Comparison of ENCODE assay signal across 10 cellular contexts in the genomic region with DNA sequence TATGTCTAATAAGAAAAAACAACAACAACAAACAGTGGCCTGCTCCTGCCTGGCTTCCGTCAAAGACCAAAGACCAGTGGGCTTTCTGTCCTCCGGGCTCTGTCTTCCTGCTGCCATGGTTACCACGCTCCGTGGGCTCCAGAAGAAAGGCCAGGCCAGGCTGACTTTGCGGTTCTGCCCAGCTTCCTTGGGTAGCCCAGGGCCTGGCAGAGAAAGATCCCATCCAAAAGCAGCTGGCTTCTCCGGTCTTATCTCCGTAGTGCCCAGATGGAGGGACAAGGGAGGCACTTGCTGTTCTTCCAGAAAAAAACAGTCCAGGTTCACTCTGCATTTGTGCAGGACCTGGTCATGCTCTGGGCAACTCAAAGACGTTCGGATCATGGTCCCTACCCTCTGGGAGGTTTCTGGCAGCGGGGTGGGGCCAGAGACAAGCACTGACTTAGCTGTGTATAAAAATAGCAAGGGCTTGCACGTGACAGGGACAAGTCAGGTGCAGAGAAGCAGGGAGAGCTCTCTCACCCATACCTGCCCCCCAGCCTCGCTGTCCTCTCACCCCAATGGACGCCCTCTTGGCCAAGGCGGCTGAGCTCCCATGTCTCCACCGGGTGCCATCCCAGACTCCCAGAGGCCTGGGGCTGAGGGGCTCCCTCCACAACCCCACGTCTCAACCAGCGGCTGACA.
A peak's percentile ranks its signal among the peaks of the same experiment; 100 is the strongest.
DNase-seq lines count a peak whose midpoint lies in the region; ATAC-seq and TF ChIP-seq lines count a peak whose summit lies in the region.
"Had no signal": no experiment of that assay in that cellular context is flagged by ENCODE, and none has a peak within 500 bp of the region (broad histone marks: within the 10 kb centered on the region; RNA-seq: fewer than 3 reads in every experiment).

No MANE protein-coding gene starts in this region.

- no peaks in the 10 kb centered on the region for H3K27me3 ChIP-seq in heart left ventricle
- H3K27me3 ChIP-seq in vagina = no peaks in the 10 kb centered on the region

- H3K27ac Mint-ChIP-seq in nephron = peak overlapping the region; percentile 83 to 88 (median 86)

- WGBS in heart left ventricle, 4 donors = 51 to 66% (median 59%) methylated on average over 16 to 17 of the region's 17 CpGs

- H3K4me1 ChIP-seq in heart left ventricle (peaks cover 4 to 37% (median 14%) of the 10 kb centered on the region in 12 donors), vagina (peaks cover 53% of the 10 kb centered on the region)

- intact Hi-C loops in heart left ventricle (cut with DNase I) = loop anchor here in 1 of 10 donors (5.0 kb wide), 1 partner anchor 71 kb away; no protein-coding TSS in a partner anchor
- intact Hi-C loops in vagina (cut with DNase I) = no loop called here

- H3K4me1 Mint-ChIP-seq in nephron = peaks cover 54% of the 10 kb centered on the region

- peaks cover 7% of the 10 kb centered on the region for H3K36me3 Mint-ChIP-seq in nephron (ENCODE audit: low read depth)

- no peaks in the 10 kb centered on the region for H3K9me3 ChIP-seq in heart left ventricle
- H3K9me3 ChIP-seq in vagina = no peaks in the 10 kb centered on the region

- ATAC-seq in heart left ventricle (peak; percentile 53 to 67 (median 64)), GM18873 (IDR thresholded peaks at IDR 0.05; ENCODE audit: low FRiP score, unreplicated experiment) (no peak), GM18867 (IDR thresholded peaks at IDR 0.05; ENCODE audit: unreplicated experiment) (no peak), GM19351 (IDR thresholded peaks at IDR 0.05; ENCODE audit: unreplicated experiment) (no peak)

- H3K27me3 Mint-ChIP-seq in nephron (ENCODE audit: low read depth) = peaks cover 11% of the 10 kb centered on the region

- TF ChIP-seq POLR2A in heart left ventricle (IDR thresholded peaks at IDR 0.05) (peak in 1 of 2 donors; percentile 30), vagina (IDR thresholded peaks at IDR 0.05) (no peak)

- no peak overlapping the region for H3K4me3 Mint-ChIP-seq in nephron

- H3K36me3 ChIP-seq in heart left ventricle (no peaks in the 10 kb centered on the region), vagina (no peaks in the 10 kb centered on the region)

- H3K27ac ChIP-seq in heart left ventricle (peak overlapping the region; percentile 23 to 90 (median 80)), vagina (peak overlapping the region; percentile 33)

- peak overlapping the region in 6 of 12 donors; percentile 5 to 37 (median 14) for H3K4me3 ChIP-seq in heart left ventricle
- no peak overlapping the region for H3K4me3 ChIP-seq in vagina

- peaks cover 9% of the 10 kb centered on the region for H3K9me3 Mint-ChIP-seq in nephron

- TF ChIP-seq CTCF in heart left ventricle (IDR thresholded peaks at IDR 0.05) = peak in 1 of 12 donors; percentile 11
- no peak for TF ChIP-seq CTCF in nephron (IDR thresholded peaks at IDR 0.05; ENCODE audit: unreplicated experiment in 3 of 3)
- no peak for TF ChIP-seq CTCF in vagina (IDR thresholded peaks at IDR 0.05)

- peak; percentile 28 for DNase-seq in NCI-H2171 treated with DMSO at 0.1 percent for 48 hours (lab: John Stamatoyannopoulos, UW)
- no peak for DNase-seq in NCI-H2171 (lab: John Stamatoyannopoulos, UW)
- peak; percentile 64 to 80 (median 72) for DNase-seq in heart left ventricle
- no peak for DNase-seq in vagina (ENCODE audit: extremely low spot score in 2 of 2)
- DNase-seq: EL, T-helper 2 cell had no signal

Comparison
In these comparisons a context has a peak if more than half of its experiments do, and no peak if none do; other contexts are left out.
1. DNase-seq: peak in NCI-H2171 treated with DMSO at 0.1 percent for 48 hours (single experiment) and heart left ventricle (5 of 5); none in NCI-H2171 (single experiment) and vagina (0 of 2).
2. ATAC-seq: peak in heart left ventricle (4 of 4); none in GM18873 (single experiment), GM18867 (single experiment) and GM19351 (single experiment).